ENCODE assay signal across 10 cellular contexts in the genomic region with DNA sequence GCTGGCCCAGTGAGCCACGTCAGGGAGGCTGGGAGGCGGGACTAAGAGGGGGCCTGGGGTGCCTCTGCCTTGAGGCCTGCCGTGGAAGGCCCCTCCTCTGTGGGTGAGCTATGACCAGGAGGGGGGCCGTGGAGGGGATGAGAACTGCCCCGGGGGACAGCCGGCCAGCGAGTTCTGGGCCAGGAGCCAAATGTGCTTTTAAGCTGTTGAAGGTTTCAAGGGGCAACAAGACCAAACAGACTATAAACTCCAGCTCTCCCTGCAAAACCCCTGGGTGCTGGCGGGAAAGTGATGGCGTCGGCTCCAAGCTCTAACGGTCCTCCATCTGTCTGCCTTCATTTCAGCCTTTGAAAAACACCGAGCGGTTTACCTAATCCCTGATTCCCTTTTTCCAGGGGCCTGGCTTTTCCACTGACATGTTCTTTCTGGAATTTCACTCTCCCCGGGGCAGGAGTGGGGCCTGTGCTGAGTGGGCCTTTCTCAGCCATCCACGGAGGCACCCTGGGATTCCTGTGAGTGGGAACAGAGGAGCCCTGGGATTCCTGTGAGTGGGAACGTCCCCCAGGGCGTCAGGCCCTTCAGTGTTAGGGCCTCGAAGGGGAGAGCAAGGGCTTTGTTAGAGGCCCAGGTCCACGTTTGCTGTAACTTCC.
DNase-seq lines count a peak whose midpoint lies in the region; ATAC-seq and TF ChIP-seq lines count a peak whose summit lies in the region.
"Had no signal": no experiment of that assay in that cellular context is flagged by ENCODE, and none has a peak within 500 bp of the region (broad histone marks: within the 10 kb centered on the region; RNA-seq: fewer than 3 reads in every experiment).

No MANE protein-coding gene starts in this region.

- H3K36me3 ChIP-seq in HUES6 (ENCODE audit: control insufficient read depth, insufficient read depth, low read length): peaks cover 20% of the 10 kb centered on the region; the same call in 1 of the 2 replicates
- peaks cover under 1% of the 10 kb centered on the region for H3K36me3 ChIP-seq in thoracic aorta
- H3K36me3 ChIP-seq: suprapubic skin had no signal

- DNase-seq in amniotic epithelial cell (ENCODE audit: low read depth): peak; percentile 85
- peak; percentile 84 for DNase-seq in iris pigment epithelial cell (ENCODE audit: low read depth)
- peak; percentile 47 for DNase-seq in thoracic aorta (ENCODE audit: low spot score)
- no peak for DNase-seq in dorsolateral prefrontal cortex
- DNase-seq in activated naive CD4-positive, alpha-beta T cell (lab: John Stamatoyannopoulos, UW): no peak
- DNase-seq: naive thymus-derived CD8-positive, alpha-beta T cell had no signal

- no peaks in the 10 kb centered on the region for H3K9me3 ChIP-seq in HUES6 (ENCODE audit: control insufficient read depth, insufficient read depth, low read depth, low read length)
- no peaks in the 10 kb centered on the region for H3K9me3 ChIP-seq in thoracic aorta
- H3K9me3 ChIP-seq: suprapubic skin had no signal

- no peak for TF ChIP-seq CTCF in thoracic aorta (IDR thresholded peaks at IDR 0.05)
- no peak for TF ChIP-seq CTCF in dorsolateral prefrontal cortex (IDR thresholded peaks at IDR 0.05 in 54 of 56, conservative IDR thresholded peaks at IDR 0.05 in 2 of 56; ENCODE audit: low read depth in 1 of 56, partially characterized antibody in 56 of 56)

- no peak overlapping the region for H3K4me3 ChIP-seq in HUES6 (ENCODE audit: low read depth, low read length)
- peak overlapping the region; percentile 37 for H3K4me3 ChIP-seq in thoracic aorta
- no peak overlapping the region for H3K4me3 ChIP-seq in dorsolateral prefrontal cortex
- H3K4me3 ChIP-seq: suprapubic skin had no signal

- H3K4me1 ChIP-seq in HUES6 (ENCODE audit: control insufficient read depth, insufficient read depth, low read length) (no peaks in the 10 kb centered on the region), thoracic aorta (ENCODE audit: control insufficient read depth in 1 of 2, low read depth in 2 of 2) (peaks cover 24 to 59% of the 10 kb centered on the region in 2 donors)

- no peak overlapping the region for H3K9ac ChIP-seq in HUES6 (ENCODE audit: low read length)

- intact Hi-C loops in dorsolateral prefrontal cortex (cut with DNase I): no loop called here

- H3K27ac ChIP-seq in HUES6 (ENCODE audit: low read depth, low read length): peak overlapping the region; percentile 6; the same call in 1 of the 2 replicates
- H3K27ac ChIP-seq in thoracic aorta: peak overlapping the region; percentile 76 to 92
- H3K27ac ChIP-seq in dorsolateral prefrontal cortex: peak overlapping the region in 2 of 59 donors; percentile 41 to 43
- H3K27ac ChIP-seq: suprapubic skin had no signal

- H3K27me3 ChIP-seq in HUES6 (ENCODE audit: control insufficient read depth, insufficient read depth, low read length) (no peaks in the 10 kb centered on the region), thoracic aorta (replicated peaks; ENCODE audit: insufficient read depth) (no peaks in the 10 kb centered on the region), dorsolateral prefrontal cortex (peaks cover 0 to 4% (median 0%) of the 10 kb centered on the region in 45 donors)

- ATAC-seq in thoracic aorta (ENCODE audit: insufficient number of reproducible peaks, low FRiP score, low read depth) (peak; percentile 59), GM19452 (IDR thresholded peaks at IDR 0.05; ENCODE audit: unreplicated experiment) (no peak), HG03342 (IDR thresholded peaks at IDR 0.05; ENCODE audit: unreplicated experiment) (no peak)
- ATAC-seq: naive thymus-derived CD8-positive, alpha-beta T cell had no signal

Comparison
In these comparisons a context has a peak if more than half of its experiments do, and no peak if none do; other contexts are left out.
1. DNase-seq: peak in amniotic epithelial cell (single experiment), iris pigment epithelial cell (single experiment) and thoracic aorta (single experiment); none in dorsolateral prefrontal cortex (0 of 10) and activated naive CD4-positive, alpha-beta T cell (0 of 4).